In the genomic region with DNA sequence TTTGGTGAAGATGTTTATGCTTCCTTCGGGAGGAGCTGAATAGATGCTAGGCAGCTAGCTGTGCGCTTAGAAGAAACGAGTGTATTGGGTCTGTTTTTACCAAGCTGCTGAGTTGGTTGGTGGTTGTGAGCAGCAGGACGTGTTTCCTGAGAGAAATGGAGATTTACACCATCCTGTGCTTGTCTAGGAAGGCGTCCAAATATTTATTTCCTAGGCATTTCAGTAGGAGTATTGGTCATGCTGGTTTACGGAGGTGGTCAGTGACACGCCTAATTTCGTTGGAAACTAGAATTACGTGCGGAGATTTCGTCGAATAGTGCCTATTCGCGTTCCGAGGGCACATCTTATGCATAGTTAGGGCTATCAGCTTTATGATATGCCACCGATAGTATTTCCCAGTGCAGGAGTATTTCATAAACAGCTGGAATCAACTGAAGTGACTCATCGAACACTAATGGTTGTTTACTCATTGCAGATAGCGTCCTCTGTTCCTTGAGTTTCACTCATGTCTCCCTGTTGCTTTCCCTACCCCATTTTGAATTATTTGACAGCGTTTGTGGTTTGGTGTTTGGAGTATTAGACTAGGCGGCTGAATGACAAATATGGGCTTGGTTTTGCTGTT, we compare ENCODE assay signal across 7 cellular contexts. TPM values are rescaled to one million over a fixed set of nuclear protein-coding genes. Genes with fewer than 3 reads are reported as not detected.
DNase-seq lines count a peak whose midpoint lies in the region; ATAC-seq and TF ChIP-seq lines count a peak whose summit lies in the region.

No MANE protein-coding gene starts in this region.

- TF ChIP-seq POLR2A in prostate gland (IDR thresholded peaks at IDR 0.05), result no peak

- no peak for TF ChIP-seq CTCF in prostate gland (IDR thresholded peaks at IDR 0.05)

- WGBS in prostate gland, result 2% methylated on average over 20 of the region's 20 CpGs

- no peaks in the 10 kb centered on the region for H3K27me3 ChIP-seq in prostate gland (replicated peaks; ENCODE audit: insufficient read depth)

- peak overlapping the region; percentile 98 to 99 for H3K27ac ChIP-seq in prostate gland

- H3K9me3 ChIP-seq in prostate gland, result no peaks in the 10 kb centered on the region

- no peaks in the 10 kb centered on the region for H3K36me3 ChIP-seq in prostate gland

- peak; percentile 1 for DNase-seq in GF-D8 (lab: John Stamatoyannopoulos, UW)
- DNase-seq in Kasumi-1 (lab: John Stamatoyannopoulos, UW), result peak; percentile 21 to 45
- peak; percentile 37 to 41 for DNase-seq in activated T-cell treated with anti-CD3 and anti-CD28 coated beads, Interleukin-2, amount 50 U/mL, for 48 hours
- DNase-seq in glomerular endothelial cell (ENCODE audit: extremely low read depth, low read depth, low spot score), result peak; percentile 54
- DNase-seq in prostate gland (ENCODE audit: low spot score), result no peak
- DNase-seq in NCI-H128 (lab: John Stamatoyannopoulos, UW; ENCODE audit: unreplicated experiment), result no peak

- ATAC-seq in GM21529 (IDR thresholded peaks at IDR 0.05; ENCODE audit: unreplicated experiment), result peak; percentile 21

- intact Hi-C loops in prostate gland (cut with DNase I), result no loop called here

- H3K4me1 ChIP-seq in prostate gland (replicated peaks), result peaks cover 3% of the 10 kb centered on the region

- peak overlapping the region; percentile 48 to 72 for H3K4me3 ChIP-seq in prostate gland

RNA-seq across cellular contexts. Expression of gene TBC1D15, which starts 0.8 kb away (rescaled TPM):
- total RNA-seq in glomerular endothelial cell (13.8 and 23.2 TPM in 2 replicates), prostate gland (10 to 100 TPM; 41.2 to 42.1 TPM)

Comparison
In these comparisons a context has a peak if more than half of its experiments do, and no peak if none do; other contexts are left out.
1. DNase-seq: peak in GF-D8 (single experiment), Kasumi-1 (2 of 2), activated T-cell treated with anti-CD3 and anti-CD28 coated beads, Interleukin-2, amount 50 U/mL, for 48 hours (2 of 2) and glomerular endothelial cell (single experiment); none in prostate gland (single experiment) and NCI-H128 (single experiment).